Comparison of ENCODE assay signal across 12 cellular contexts in the genomic region with DNA sequence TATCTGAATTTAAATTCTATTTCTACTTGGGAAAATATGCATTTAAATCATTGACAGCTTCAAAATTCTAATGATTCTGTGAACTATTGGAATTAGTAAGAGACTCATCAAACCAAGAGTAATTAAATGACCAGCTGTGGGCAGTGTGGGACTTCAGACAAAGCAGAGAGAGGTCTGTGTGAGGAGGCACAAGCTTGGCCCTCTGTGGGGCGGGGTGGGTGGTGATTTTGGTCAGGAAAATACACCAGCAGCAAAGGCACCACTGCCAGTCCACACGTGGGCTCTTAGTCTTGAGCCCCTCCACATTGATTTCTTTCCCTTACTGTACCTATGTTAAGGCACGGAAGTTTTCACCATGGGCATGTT. TPM values are rescaled to one million over a fixed set of nuclear protein-coding genes. Genes with fewer than 3 reads are reported as not detected.
DNase-seq lines count a peak whose midpoint lies in the region; ATAC-seq and TF ChIP-seq lines count a peak whose summit lies in the region.
"Had no signal": no experiment of that assay in that cellular context is flagged by ENCODE, and none has a peak within 500 bp of the region (broad histone marks: within the 10 kb centered on the region; RNA-seq: fewer than 3 reads in every experiment).

No MANE protein-coding gene starts in this region.

- H3K4me1 ChIP-seq in RWPE2 (ENCODE audit: insufficient read depth, poor library complexity, severe bottlenecking) = peaks cover 30% of the 10 kb centered on the region
- H3K4me1 ChIP-seq in gastroesophageal sphincter = peaks cover 13 to 59% (median 24%) of the 10 kb centered on the region in 3 donors

- no peak for ATAC-seq in RWPE2 (ENCODE audit: low read depth)
- ATAC-seq in gastroesophageal sphincter = no peak
- ATAC-seq in HG03378 (IDR thresholded peaks at IDR 0.05; ENCODE audit: unreplicated experiment) = no peak
- ATAC-seq in GM18511 (IDR thresholded peaks at IDR 0.05; ENCODE audit: unreplicated experiment) = no peak
- ATAC-seq: activated CD8-positive, alpha-beta T cell treated with anti-CD3 and anti-CD28 coated beads, Interleukin-2, amount 10 ng/mL, durations not matched to agents 7 days and 5 days had no signal

- peak; percentile 39 for DNase-seq in DMS 273 (lab: John Stamatoyannopoulos, UW; ENCODE audit: unreplicated experiment)
- DNase-seq in DMS 273 treated with DMSO at 0.1 percent for 48 hours (lab: John Stamatoyannopoulos, UW) = no peak
- DNase-seq in RWPE2 (ENCODE audit: low spot score) = no peak
- peak; percentile 83 for DNase-seq in superior temporal gyrus (ENCODE audit: extremely low spot score)
- no peak for DNase-seq in COR-L47 (lab: John Stamatoyannopoulos, UW)
- DNase-seq: activated CD8-positive, alpha-beta T cell treated with anti-CD3 and anti-CD28 coated beads, Interleukin-2, amount 10 ng/mL, durations not matched to agents 7 days and 5 days; naive B cell; NCI-H1048; T-helper 1 cell had no signal

- WGBS in gastroesophageal sphincter (ENCODE audit: low coverage in 1 of 2), 2 donors = 75 to 90% methylated on average over 2 to 3 of the region's 3 CpGs

- H3K27ac ChIP-seq in RWPE2 (ENCODE audit: poor library complexity, severe bottlenecking) (peak overlapping the region; percentile 17), gastroesophageal sphincter (peak overlapping the region in 3 of 4 donors; percentile 84 to 86 (median 85))

- H3K9me3 ChIP-seq in RWPE2 (ENCODE audit: severe bottlenecking) = no peaks in the 10 kb centered on the region
- no peaks in the 10 kb centered on the region for H3K9me3 ChIP-seq in gastroesophageal sphincter

- H3K4me3 ChIP-seq in RWPE2 (ENCODE audit: severe bottlenecking) = no peak overlapping the region
- no peak overlapping the region for H3K4me3 ChIP-seq in gastroesophageal sphincter

- TF ChIP-seq CTCF in RWPE2 (IDR thresholded peaks at IDR 0.05; ENCODE audit: poor library complexity, severe bottlenecking) (peak; percentile 6), gastroesophageal sphincter (IDR thresholded peaks at IDR 0.05) (peak in 1 of 4 experiments; percentile 16)

- H3K36me3 ChIP-seq in RWPE2 (ENCODE audit: low read depth) (no peaks in the 10 kb centered on the region), gastroesophageal sphincter (no peaks in the 10 kb centered on the region)

- H3K27me3 ChIP-seq in RWPE2 (ENCODE audit: insufficient read depth, poor library complexity, severe bottlenecking) (no peaks in the 10 kb centered on the region), gastroesophageal sphincter (peaks cover 5% of the 10 kb centered on the region)

- TF ChIP-seq POLR2A in gastroesophageal sphincter (IDR thresholded peaks at IDR 0.05) = no peak

- TF ChIP-seq EP300 in gastroesophageal sphincter (IDR thresholded peaks at IDR 0.05) = no peak

RNA-seq across cellular contexts. Expression of gene RAB4A, which starts 39.2 kb away (rescaled TPM):
- 100 to 1,000 TPM in 3 of 4 donors, 10 to 100 TPM in 1; 69.3 to 136 (median 116) TPM for total RNA-seq in gastroesophageal sphincter

Comparison
In these comparisons a context has a peak if more than half of its experiments do, and no peak if none do; other contexts are left out.
1. DNase-seq: peak in DMS 273 (single experiment) and superior temporal gyrus (single experiment); none in DMS 273 treated with DMSO at 0.1 percent for 48 hours (single experiment), RWPE2 (single experiment) and COR-L47 (single experiment).